In the genomic region with DNA sequence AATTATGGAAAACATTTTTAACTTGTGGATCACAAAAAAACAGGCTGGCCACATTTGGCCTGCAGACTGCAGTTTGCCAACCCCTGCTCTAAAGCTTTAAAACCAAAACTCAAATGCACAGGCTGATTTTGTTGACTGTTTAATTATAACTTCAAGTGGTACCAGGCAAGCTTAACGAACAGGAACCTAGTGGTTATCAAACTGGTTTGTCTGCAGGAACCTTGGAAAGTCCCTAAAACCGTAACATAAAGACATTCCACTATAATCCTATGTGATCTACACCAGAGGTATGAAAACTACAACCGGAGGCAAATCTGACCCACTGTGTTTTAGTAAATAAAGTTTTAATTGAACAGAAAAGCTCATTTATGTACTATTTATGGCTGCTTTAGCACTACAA, we compare ENCODE assay signal across 8 cellular contexts. TPM values are rescaled to one million over a fixed set of nuclear protein-coding genes. Genes with fewer than 3 reads are reported as not detected.
DNase-seq lines count a peak whose midpoint lies in the region; ATAC-seq and TF ChIP-seq lines count a peak whose summit lies in the region.

No MANE protein-coding gene starts in this region.

- H3K4me3 ChIP-seq in neural progenitor cell = no peak overlapping the region
- H3K4me3 ChIP-seq in A673 (ENCODE audit: low read depth, low read length, poor library complexity, severe bottlenecking) = no peak overlapping the region
- H3K4me3 ChIP-seq in adrenal gland = no peak overlapping the region

- peaks cover 95% of the 10 kb centered on the region for H4K20me1 ChIP-seq in neural progenitor cell (ENCODE audit: low read depth)

- no peaks in the 10 kb centered on the region for H3K9me3 ChIP-seq in neural progenitor cell (ENCODE audit: low read depth)
- H3K9me3 ChIP-seq in A673 (ENCODE audit: low read depth, low read length, poor library complexity, severe bottlenecking) = no peaks in the 10 kb centered on the region
- H3K9me3 ChIP-seq in adrenal gland (replicated peaks in 1 of 3) = no peaks in the 10 kb centered on the region

- DNase-seq in DMS79 treated with DMSO at 0.1 percent for 48 hours (lab: John Stamatoyannopoulos, UW) (peak; percentile 44), DMS79 (lab: John Stamatoyannopoulos, UW) (no peak), RPMI8226 (peak; percentile 57), neural progenitor cell (ENCODE audit: low spot score) (no peak), hippocampal formation (lab: John Stamatoyannopoulos, UW) (no peak), A673 (ENCODE audit: low spot score) (no peak), adrenal gland (no peak)

- H3K9ac ChIP-seq in neural progenitor cell = no peak overlapping the region

- H3K4me1 ChIP-seq in neural progenitor cell (peaks cover 15% of the 10 kb centered on the region), A673 (ENCODE audit: insufficient read depth, low read length, poor library complexity, severe bottlenecking) (peaks cover 35% of the 10 kb centered on the region), adrenal gland (replicated peaks in 1 of 2) (peaks cover 1 to 71% of the 10 kb centered on the region in 2 donors)

- 64 to 82% (median 68%) methylated on average over 3 of the region's 3 CpGs for WGBS in adrenal gland, 4 donors

- no peaks in the 10 kb centered on the region for H3F3A ChIP-seq in neural progenitor cell (ENCODE audit: low read depth)

- H3K27ac Mint-ChIP-seq in neural progenitor cell = no peak overlapping the region

- H3K27ac ChIP-seq in neural progenitor cell (peak overlapping the region; percentile 41), A673 (ENCODE audit: low read depth, low read length, poor library complexity, severe bottlenecking) (no peak overlapping the region), adrenal gland (no peak overlapping the region)

- H3K9me3 Mint-ChIP-seq in neural progenitor cell = peaks cover 51% of the 10 kb centered on the region

- TF ChIP-seq CTCF in neural progenitor cell (IDR thresholded peaks at IDR 0.05) = no peak
- no peak for TF ChIP-seq CTCF in A673 (conservative IDR thresholded peaks at IDR 0.05; ENCODE audit: low read depth, low read length)
- no peak for TF ChIP-seq CTCF in adrenal gland (IDR thresholded peaks at IDR 0.05)

- CTCF ChIA-PET in A673 (lab: Charles Lee) = no interaction called here

- no TSS peak for BruUV-seq in A673 (replicated peaks; lab: Mats Ljungman, UMichigan)

- POLR2A ChIA-PET in A673 (lab: Charles Lee; ENCODE audit: low non-redundant PET) = no interaction called here

- no peak overlapping the region for H2AFZ ChIP-seq in neural progenitor cell (replicated peaks)

- H3K79me2 ChIP-seq in neural progenitor cell (ENCODE audit: low read depth) = peaks cover 100% of the 10 kb centered on the region

- H3K4me1 Mint-ChIP-seq in neural progenitor cell = peaks cover 1% of the 10 kb centered on the region

- H3K4me2 ChIP-seq in neural progenitor cell = no peak overlapping the region

- no peak for TF ChIP-seq POLR2A in adrenal gland (IDR thresholded peaks at IDR 0.05)

- no peak overlapping the region for H3K4me3 Mint-ChIP-seq in neural progenitor cell

- intact Hi-C loops in A673 (cut with micrococcal nuclease; ENCODE audit: unreplicated experiment) (no loop called here), adrenal gland (cut with DNase I) (no loop called here)

- ATAC-seq in HG02678 (IDR thresholded peaks at IDR 0.05; ENCODE audit: unreplicated experiment) = peak; percentile 71

- H3K27me3 Mint-ChIP-seq in neural progenitor cell (ENCODE audit: insufficient read depth, low read depth) = no peaks in the 10 kb centered on the region

- H3K36me3 ChIP-seq in neural progenitor cell = no peaks in the 10 kb centered on the region
- no peaks in the 10 kb centered on the region for H3K36me3 ChIP-seq in A673 (ENCODE audit: insufficient read depth, low read length, poor library complexity, severe bottlenecking)
- no peaks in the 10 kb centered on the region for H3K36me3 ChIP-seq in adrenal gland (replicated peaks in 1 of 2)

- H3K36me3 Mint-ChIP-seq in neural progenitor cell = peaks cover 50% of the 10 kb centered on the region

- H3K27me3 ChIP-seq in neural progenitor cell (no peaks in the 10 kb centered on the region), A673 (replicated peaks; ENCODE audit: insufficient read depth, low read depth, low read length, poor library complexity) (no peaks in the 10 kb centered on the region), adrenal gland (no peaks in the 10 kb centered on the region)

RNA-seq across cellular contexts. Expression of gene TBL1XR1, which starts 52.4 kb away (rescaled TPM):
- total RNA-seq in neural progenitor cell (ENCODE audit: low replicate concordance) (186 and 275 TPM in 2 replicates), A673 (2021) (186 and 220 TPM in 2 replicates), adrenal gland (100 to 1,000 TPM in 6 of 8 donors, 10 to 100 TPM in 2; 74.0 to 258 (median 115) TPM)
- 10 to 100 TPM; 17.5 to 50.2 (median 21.8) TPM for polyA plus RNA-seq in adrenal gland

Comparison
In these comparisons a context has a peak if more than half of its experiments do, and no peak if none do; other contexts are left out.
1. DNase-seq: peak in DMS79 treated with DMSO at 0.1 percent for 48 hours (single experiment) and RPMI8226 (single experiment); none in DMS79 (single experiment), neural progenitor cell (single experiment), hippocampal formation (0 of 2), A673 (single experiment) and adrenal gland (0 of 7).